In genomic region chr2:196277002-196277401, GRCh38 we compare ENCODE assay signal across 9 cellular contexts.
DNase-seq lines count a peak whose midpoint lies in the region; ATAC-seq and TF ChIP-seq lines count a peak whose summit lies in the region.
"Had no signal": no experiment of that assay in that cellular context is flagged by ENCODE, and none has a peak within 500 bp of the region (broad histone marks: within the 10 kb centered on the region; RNA-seq: fewer than 3 reads in every experiment).

No MANE protein-coding gene starts in this region.

- no peaks in the 10 kb centered on the region for H4K20me1 ChIP-seq in Karpas-422 (ENCODE audit: insufficient read depth, low read depth, low read length)
- H4K20me1 ChIP-seq: BLaER1 had no signal

- no peaks in the 10 kb centered on the region for H3K27me3 Mint-ChIP-seq in activated naive CD8-positive, alpha-beta T cell treated with anti-CD3 and anti-CD28 coated beads, Interleukin-2, amount 10 ng/mL, durations not matched to agents 7 days and 5 days

- peak overlapping the region; percentile 45; the same call in 1 of the 2 replicates for H3K4me3 ChIP-seq in Karpas-422 (ENCODE audit: low read length)
- H3K4me3 ChIP-seq in right lobe of liver: no peak overlapping the region
- H3K4me3 ChIP-seq: BLaER1 had no signal

- peaks cover 39% of the 10 kb centered on the region for H3K4me1 ChIP-seq in Karpas-422 (ENCODE audit: low read length)
- H3K4me1 ChIP-seq in right lobe of liver: no peaks in the 10 kb centered on the region

- H3K4me1 Mint-ChIP-seq in activated naive CD8-positive, alpha-beta T cell treated with anti-CD3 and anti-CD28 coated beads, Interleukin-2, amount 10 ng/mL, durations not matched to agents 7 days and 5 days: peaks cover 43% of the 10 kb centered on the region

- peak overlapping the region; percentile 52 for H3K27ac Mint-ChIP-seq in activated naive CD8-positive, alpha-beta T cell treated with anti-CD3 and anti-CD28 coated beads, Interleukin-2, amount 10 ng/mL, durations not matched to agents 7 days and 5 days

- TF ChIP-seq CTCF in right lobe of liver (IDR thresholded peaks at IDR 0.05): peak; percentile 44 to 62 (median 51)

- H3K9me3 ChIP-seq in Karpas-422 (ENCODE audit: low read length) (no peaks in the 10 kb centered on the region), right lobe of liver (no peaks in the 10 kb centered on the region)
- H3K9me3 ChIP-seq: BLaER1 had no signal

- peak; percentile 9 for DNase-seq in DMS 273 (lab: John Stamatoyannopoulos, UW; ENCODE audit: unreplicated experiment)
- no peak for DNase-seq in DMS 273 treated with DMSO at 0.1 percent for 48 hours (lab: John Stamatoyannopoulos, UW)
- DNase-seq in Karpas-422: peak; percentile 90
- DNase-seq in activated naive CD8-positive, alpha-beta T cell treated with anti-CD3 and anti-CD28 coated beads, Interleukin-2, amount 10 ng/mL, durations not matched to agents 7 days and 5 days: no peak
- no peak for DNase-seq in right lobe of liver
- DNase-seq in H4 (ENCODE audit: low spot score): no peak
- DNase-seq in NCI-H226: no peak

- H3K27ac ChIP-seq in Karpas-422 (ENCODE audit: low read length) (peak overlapping the region; percentile 91), right lobe of liver (no peak overlapping the region)
- H3K27ac ChIP-seq: BLaER1 had no signal

- 36% methylated on average over 2 of the region's 2 CpGs for WGBS in right lobe of liver (ENCODE audit: insufficient coverage, low coverage, low lambda C conversion rate, missing lambda C conversion rate)

- no peaks in the 10 kb centered on the region for H3K79me2 ChIP-seq in Karpas-422 (ENCODE audit: low read length)

- H3K9me3 Mint-ChIP-seq in activated naive CD8-positive, alpha-beta T cell treated with anti-CD3 and anti-CD28 coated beads, Interleukin-2, amount 10 ng/mL, durations not matched to agents 7 days and 5 days: peaks cover 1% of the 10 kb centered on the region

- H3K27me3 ChIP-seq in Karpas-422 (ENCODE audit: low read length): no peaks in the 10 kb centered on the region
- no peaks in the 10 kb centered on the region for H3K27me3 ChIP-seq in right lobe of liver
- H3K27me3 ChIP-seq: BLaER1 had no signal

- no peaks in the 10 kb centered on the region for H3K9me2 ChIP-seq in Karpas-422 (replicated peaks; ENCODE audit: insufficient read depth, low read length)

- H3K36me3 Mint-ChIP-seq in activated naive CD8-positive, alpha-beta T cell treated with anti-CD3 and anti-CD28 coated beads, Interleukin-2, amount 10 ng/mL, durations not matched to agents 7 days and 5 days: peaks cover 7% of the 10 kb centered on the region

- TF ChIP-seq POLR2A in right lobe of liver (IDR thresholded peaks at IDR 0.05): no peak

- H3K9ac ChIP-seq in Karpas-422 (ENCODE audit: low read length): peak overlapping the region; percentile 36; the same call in 1 of the 2 replicates
- H3K9ac ChIP-seq: BLaER1 had no signal

- no peak overlapping the region for H2AFZ ChIP-seq in Karpas-422 (ENCODE audit: low read length)

- peak overlapping the region; percentile 82 for H3K4me3 Mint-ChIP-seq in activated naive CD8-positive, alpha-beta T cell treated with anti-CD3 and anti-CD28 coated beads, Interleukin-2, amount 10 ng/mL, durations not matched to agents 7 days and 5 days

- intact Hi-C loops in right lobe of liver (cut with DNase I): no loop called here

- H3K36me3 ChIP-seq in Karpas-422 (ENCODE audit: insufficient read depth, low read length) (no peaks in the 10 kb centered on the region), right lobe of liver (no peaks in the 10 kb centered on the region)
- H3K36me3 ChIP-seq: BLaER1 had no signal

- peak overlapping the region; percentile 64 for H3K4me2 ChIP-seq in Karpas-422 (ENCODE audit: low read depth, low read length, poor library complexity, severe bottlenecking)
- H3K4me2 ChIP-seq: BLaER1 had no signal

- peak; percentile 28 for ATAC-seq in activated naive CD8-positive, alpha-beta T cell treated with anti-CD3 and anti-CD28 coated beads, Interleukin-2, amount 10 ng/mL, durations not matched to agents 7 days and 5 days (ENCODE audit: low read depth)
- ATAC-seq in right lobe of liver: peak; percentile 52 to 73 (median 58)
- ATAC-seq in GM18519 (IDR thresholded peaks at IDR 0.05; ENCODE audit: low FRiP score, unreplicated experiment): no peak

- POLR2A ChIA-PET in activated naive CD8-positive, alpha-beta T cell treated with anti-CD3 and anti-CD28 coated beads, Interleukin-2, amount 10 ng/mL, durations not matched to agents 7 days and 5 days (lab: Charles Lee): interaction anchor here (0.6 to 4.2 kb wide), 20 partner anchors 10 to 208 kb away, joined by 3 to 76 read pairs (median 10); partner anchors contain the start of genes DNAH7 and STK17B

Comparison
In these comparisons a context has a peak if more than half of its experiments do, and no peak if none do; other contexts are left out.
1. DNase-seq: peak in DMS 273 (single experiment) and Karpas-422 (single experiment); none in DMS 273 treated with DMSO at 0.1 percent for 48 hours (single experiment), activated naive CD8-positive, alpha-beta T cell treated with anti-CD3 and anti-CD28 coated beads, Interleukin-2, amount 10 ng/mL, durations not matched to agents 7 days and 5 days (single experiment), right lobe of liver (0 of 3), H4 (single experiment) and NCI-H226 (single experiment).